Comparison of ENCODE assay signal across 13 cellular contexts in genomic region chr2:57796527-57796926, GRCh38.
DNase-seq lines count a peak whose midpoint lies in the region; TF ChIP-seq lines count a peak whose summit lies in the region.
"Had no signal": no experiment of that assay in that cellular context is flagged by ENCODE, and none has a peak within 500 bp of the region (broad histone marks: within the 10 kb centered on the region; RNA-seq: fewer than 3 reads in every experiment).

No MANE protein-coding gene starts in this region.

- 0% methylated on average over 2 of the region's 2 CpGs for WGBS in ectodermal cell, 2 experiments
- WGBS in iPS DF 6.9 (ENCODE audit: insufficient coverage, insufficient read length) = no CpG with 5 or more reads among the region's 2 CpGs
- 35 to 52% methylated on average over 2 of the region's 2 CpGs for WGBS in sigmoid colon, 2 donors

- H3K4me3 ChIP-seq in HUES6 (ENCODE audit: low read depth, low read length) (peak overlapping the region; percentile 18; the same call in 1 of the 2 replicates), ectodermal cell (ENCODE audit: insufficient read depth, low read depth, low read length) (no peak overlapping the region), iPS DF 6.9 (ENCODE audit: low read length) (no peak overlapping the region), sigmoid colon (no peak overlapping the region)
- H3K4me3 ChIP-seq: K562 had no signal

- H3K9ac ChIP-seq in HUES6 (ENCODE audit: low read length) = no peak overlapping the region

- H3K27ac ChIP-seq in HUES6 (ENCODE audit: low read depth, low read length) = peak overlapping the region; percentile 86
- peak overlapping the region; percentile 78 for H3K27ac ChIP-seq in ectodermal cell (ENCODE audit: insufficient read depth, low read depth, low read length, poor library complexity, severe bottlenecking)
- no peak overlapping the region for H3K27ac ChIP-seq in iPS DF 6.9 (ENCODE audit: low read length)
- H3K27ac ChIP-seq in sigmoid colon = no peak overlapping the region
- H3K27ac ChIP-seq: C4-2B had no signal

- H3K27me3 ChIP-seq in HUES6 (ENCODE audit: control insufficient read depth, insufficient read depth, low read length) (no peaks in the 10 kb centered on the region), ectodermal cell (ENCODE audit: control insufficient read depth, insufficient read depth, low read length, poor library complexity, severe bottlenecking) (no peaks in the 10 kb centered on the region), iPS DF 6.9 (ENCODE audit: control insufficient read depth, insufficient read depth, low read length) (no peaks in the 10 kb centered on the region), sigmoid colon (no peaks in the 10 kb centered on the region)

- intact Hi-C loops in sigmoid colon (cut with DNase I) = no loop called here

- peaks cover 11% of the 10 kb centered on the region for H3K9me3 ChIP-seq in HUES6 (ENCODE audit: control insufficient read depth, insufficient read depth, low read depth, low read length)
- H3K9me3 ChIP-seq in ectodermal cell (ENCODE audit: control insufficient read depth, low read length) = peaks cover 4% of the 10 kb centered on the region
- no peaks in the 10 kb centered on the region for H3K9me3 ChIP-seq in iPS DF 6.9 (ENCODE audit: control insufficient read depth, insufficient read depth, low read length)
- peaks cover 0 to 2% (median under 1%) of the 10 kb centered on the region in 4 donors for H3K9me3 ChIP-seq in sigmoid colon

- TF ChIP-seq EP300 in sigmoid colon (IDR thresholded peaks at IDR 0.05) = no peak

- no peak for TF ChIP-seq CTCF in sigmoid colon (IDR thresholded peaks at IDR 0.05)

- no peaks in the 10 kb centered on the region for H3K36me3 ChIP-seq in HUES6 (ENCODE audit: control insufficient read depth, insufficient read depth, low read length)
- H3K36me3 ChIP-seq in ectodermal cell (ENCODE audit: control insufficient read depth, insufficient read depth, low read length) = no peaks in the 10 kb centered on the region
- no peaks in the 10 kb centered on the region for H3K36me3 ChIP-seq in iPS DF 6.9 (ENCODE audit: control insufficient read depth, insufficient read depth, low read length)
- H3K36me3 ChIP-seq in sigmoid colon = no peaks in the 10 kb centered on the region

- H3K4me1 ChIP-seq in HUES6 (ENCODE audit: control insufficient read depth, insufficient read depth, low read length) (peaks cover 16% of the 10 kb centered on the region), ectodermal cell (ENCODE audit: control insufficient read depth, insufficient read depth, low read length) (peaks cover 12% of the 10 kb centered on the region), iPS DF 6.9 (ENCODE audit: control insufficient read depth, insufficient read depth, low read length) (no peaks in the 10 kb centered on the region; the same call in 1 of the 2 replicates), sigmoid colon (no peaks in the 10 kb centered on the region)

- no peak for TF ChIP-seq POLR2A in sigmoid colon (IDR thresholded peaks at IDR 0.05)

- DNase-seq in ELR (ENCODE audit: low read depth) = peak; percentile 6
- peak; percentile 29 for DNase-seq in iPS DF 6.9 (ENCODE audit: low read depth, low spot score)
- DNase-seq in D341Med (ENCODE audit: low spot score) = no peak
- DNase-seq in sigmoid colon = no peak
- DNase-seq in GM03348 (ENCODE audit: low spot score) = no peak
- DNase-seq in GDM1 (lab: John Stamatoyannopoulos, UW) = no peak
- DNase-seq: NCI-H1694 treated with DMSO at 0.1 percent for 48 hours, NCI-H446, SIG-M5 had no signal

Comparison
In these comparisons a context has a peak if more than half of its experiments do, and no peak if none do; other contexts are left out.
1. DNase-seq: peak in ELR (single experiment) and iPS DF 6.9 (single experiment); none in D341Med (single experiment), sigmoid colon (single experiment), GM03348 (single experiment) and GDM1 (single experiment).
2. H3K27ac ChIP-seq: peak in HUES6 (single experiment) and ectodermal cell (single experiment); none in iPS DF 6.9 (single experiment) and sigmoid colon (0 of 4).